Comparison of ENCODE assay signal across 8 cellular contexts in the genomic region with DNA sequence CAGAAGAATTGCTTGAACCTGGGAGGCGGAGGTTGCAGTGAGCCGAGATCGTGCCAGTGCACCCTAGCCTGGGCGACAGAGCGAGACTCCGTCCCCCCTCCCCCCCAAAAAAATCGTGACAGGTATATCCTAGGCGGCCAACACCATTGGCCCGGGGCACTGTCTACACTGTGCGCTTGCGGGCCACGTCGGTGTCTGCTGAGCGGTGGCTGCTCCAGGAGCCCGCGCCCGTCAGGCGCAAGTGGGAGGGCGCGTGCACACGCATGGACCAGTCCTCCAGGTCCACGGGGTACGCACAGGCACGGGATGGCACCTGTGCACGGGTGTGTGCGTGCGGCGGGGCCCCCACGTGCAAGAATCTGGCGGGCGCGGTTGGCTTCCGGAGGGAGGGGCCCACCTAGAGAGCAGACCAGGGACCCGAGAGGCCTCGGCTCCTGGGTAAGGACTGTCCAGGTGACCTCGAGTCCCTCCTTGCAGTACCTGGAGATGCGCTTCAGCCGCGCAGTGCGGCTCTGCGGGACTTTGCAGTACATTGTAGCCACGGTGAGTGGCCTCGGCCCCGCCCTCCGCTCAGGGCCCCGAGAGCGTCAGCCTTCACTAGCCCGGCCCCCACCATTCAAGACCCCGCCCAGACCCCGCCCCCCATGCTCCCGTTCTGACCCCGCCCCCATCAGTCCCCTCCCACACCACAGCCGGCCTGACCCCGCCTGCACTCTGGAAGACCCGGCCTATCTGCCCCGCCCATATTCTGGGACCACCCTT. TPM values are rescaled to one million over a fixed set of nuclear protein-coding genes. Genes with fewer than 3 reads are reported as not detected.
DNase-seq lines count a peak whose midpoint lies in the region; TF ChIP-seq lines count a peak whose summit lies in the region.

No MANE protein-coding gene starts in this region.

- peak overlapping the region; percentile 92 for H3K4me2 ChIP-seq in neural progenitor cell

- peaks cover 0 to 31% (median 6%) of the 10 kb centered on the region in 3 donors for H3K4me1 Mint-ChIP-seq in CD8-positive, alpha-beta memory T cell
- peaks cover 2% of the 10 kb centered on the region for H3K4me1 Mint-ChIP-seq in neural progenitor cell

- peak overlapping the region; percentile 95 for H2AFZ ChIP-seq in neural progenitor cell (replicated peaks)

- no peaks in the 10 kb centered on the region for H3K36me3 ChIP-seq in CD8-positive, alpha-beta memory T cell (ENCODE audit: insufficient read depth, low read length)
- H3K36me3 ChIP-seq in HUES48 (ENCODE audit: control insufficient read depth, insufficient read depth, low read length) (no peaks in the 10 kb centered on the region), neural progenitor cell (no peaks in the 10 kb centered on the region)

- H3K79me2 ChIP-seq in neural progenitor cell (ENCODE audit: low read depth): no peaks in the 10 kb centered on the region

- H3K4me1 ChIP-seq in CD8-positive, alpha-beta memory T cell (ENCODE audit: insufficient read depth, low read length): peaks cover 19% of the 10 kb centered on the region
- H3K4me1 ChIP-seq in HUES48 (ENCODE audit: control insufficient read depth, insufficient read depth, low read length): peaks cover 6% of the 10 kb centered on the region; the same call in 1 of the 2 replicates
- H3K4me1 ChIP-seq in neural progenitor cell: no peaks in the 10 kb centered on the region

- no peaks in the 10 kb centered on the region for H3K9me3 Mint-ChIP-seq in CD8-positive, alpha-beta memory T cell
- no peaks in the 10 kb centered on the region for H3K9me3 Mint-ChIP-seq in neural progenitor cell

- H3K9me3 ChIP-seq in CD8-positive, alpha-beta memory T cell (ENCODE audit: low read length): no peaks in the 10 kb centered on the region
- H3K9me3 ChIP-seq in HUES48 (ENCODE audit: control insufficient read depth, insufficient read depth, low read length): no peaks in the 10 kb centered on the region
- H3K9me3 ChIP-seq in neural progenitor cell (ENCODE audit: low read depth): no peaks in the 10 kb centered on the region

- POLR2A ChIA-PET in CD8-positive, alpha-beta memory T cell (lab: Charles Lee): no interaction called here

- peak overlapping the region; percentile 46 to 85 (median 77) for H3K4me3 Mint-ChIP-seq in CD8-positive, alpha-beta memory T cell
- H3K4me3 Mint-ChIP-seq in neural progenitor cell: peak overlapping the region; percentile 58

- no peaks in the 10 kb centered on the region for H3K27me3 ChIP-seq in CD8-positive, alpha-beta memory T cell (ENCODE audit: insufficient read depth, low read length, poor library complexity, severe bottlenecking)
- H3K27me3 ChIP-seq in HUES48 (ENCODE audit: control insufficient read depth, insufficient read depth, low read length) (peaks cover 6% of the 10 kb centered on the region), neural progenitor cell (peaks cover 52% of the 10 kb centered on the region)

- in situ Hi-C loops in KBM-7 (cut with MboI; ENCODE audit: low pct_unique_long_range_greater_than_20kb, low sequenced_read_pairs): no loop called here

- CTCF ChIA-PET in CD8-positive, alpha-beta memory T cell (lab: Charles Lee): interaction anchor here (4.2 kb wide), 1 partner anchor 14 kb away, joined by 21 read pairs; the partner anchor contains the start of gene RPL18A

- H3K27ac Mint-ChIP-seq in CD8-positive, alpha-beta memory T cell: peak overlapping the region in 3 of 8 donors; percentile 54 to 76 (median 73)
- H3K27ac Mint-ChIP-seq in neural progenitor cell: no peak overlapping the region

- H3K4me3 ChIP-seq in CD8-positive, alpha-beta memory T cell (ENCODE audit: low read length): peak overlapping the region; percentile 61
- peak overlapping the region; percentile 67 for H3K4me3 ChIP-seq in HUES48 (ENCODE audit: low read depth, low read length)
- peak overlapping the region; percentile 60 for H3K4me3 ChIP-seq in neural progenitor cell

- H4K20me1 ChIP-seq in neural progenitor cell (ENCODE audit: low read depth): no peaks in the 10 kb centered on the region

- TF ChIP-seq CTCF in neural progenitor cell (IDR thresholded peaks at IDR 0.05): no peak

- H3K36me3 Mint-ChIP-seq in CD8-positive, alpha-beta memory T cell: no peaks in the 10 kb centered on the region
- no peaks in the 10 kb centered on the region for H3K36me3 Mint-ChIP-seq in neural progenitor cell

- H3K9ac ChIP-seq in HUES48 (ENCODE audit: low read depth, low read length): 0 out of 2 replicates have a peak overlapping the region, but pooled peaks have one; percentile 35
- H3K9ac ChIP-seq in neural progenitor cell: no peak overlapping the region

- peak; percentile 47 to 75 (median 57) for DNase-seq in CD8-positive, alpha-beta memory T cell
- DNase-seq in UCSD-AML1 (lab: John Stamatoyannopoulos, UW; ENCODE audit: unreplicated experiment): peak; percentile 45
- DNase-seq in central memory CD4-positive, alpha-beta T cell: peak; percentile 69
- DNase-seq in neural progenitor cell (ENCODE audit: low spot score): peak; percentile 94
- DNase-seq in KBM-7: no peak
- no peak for DNase-seq in DMS79 treated with DMSO at 0.1 percent for 48 hours (lab: John Stamatoyannopoulos, UW)
- no peak for DNase-seq in HPDE6-E6E7 (ENCODE audit: extremely low spot score)

- no peak overlapping the region for H3K27ac ChIP-seq in CD8-positive, alpha-beta memory T cell (ENCODE audit: low read depth, low read length)
- no peak overlapping the region for H3K27ac ChIP-seq in HUES48 (ENCODE audit: low read depth, low read length)
- no peak overlapping the region for H3K27ac ChIP-seq in neural progenitor cell

- H3F3A ChIP-seq in neural progenitor cell (ENCODE audit: low read depth): peaks cover 5% of the 10 kb centered on the region

- H3K27me3 Mint-ChIP-seq in CD8-positive, alpha-beta memory T cell: peaks cover 0 to 3% of the 10 kb centered on the region in 2 donors
- H3K27me3 Mint-ChIP-seq in neural progenitor cell (ENCODE audit: insufficient read depth, low read depth): peaks cover 15% of the 10 kb centered on the region

RNA-seq across cellular contexts. Expression of gene SLC5A5, which starts 2.1 kb away (rescaled TPM):
- 1 to 10 TPM; 1.2 to 1.7 TPM for total RNA-seq in CD8-positive, alpha-beta memory T cell
- 0.33 TPM for polyA plus RNA-seq in CD8-positive, alpha-beta memory T cell
- total RNA-seq in neural progenitor cell (ENCODE audit: low replicate concordance): 0.37 and 0.51 TPM in 2 replicates

RNA-seq across cellular contexts. Expression of gene RPL18A, which starts 14.1 kb away (rescaled TPM):
- total RNA-seq in CD8-positive, alpha-beta memory T cell: 1,000 to 10,000 TPM; 3,114 to 3,151 TPM
- 3,296 TPM for polyA plus RNA-seq in CD8-positive, alpha-beta memory T cell
- 975 and 1,520 TPM in 2 replicates for total RNA-seq in neural progenitor cell (ENCODE audit: low replicate concordance)

RNA-seq across cellular contexts. Expression of gene JAK3, which starts 26.1 kb away (rescaled TPM):
- total RNA-seq in CD8-positive, alpha-beta memory T cell: 100 to 1,000 TPM; 119 to 125 TPM
- 84.0 TPM for polyA plus RNA-seq in CD8-positive, alpha-beta memory T cell
- 3.4 and 3.9 TPM in 2 replicates for total RNA-seq in neural progenitor cell (ENCODE audit: low replicate concordance)

RNA-seq across cellular contexts. Expression of gene INSL3, which starts 52.5 kb away (rescaled TPM):
- 1 to 10 TPM; 1.8 to 2.9 TPM for total RNA-seq in CD8-positive, alpha-beta memory T cell
- 2.6 TPM for polyA plus RNA-seq in CD8-positive, alpha-beta memory T cell
- total RNA-seq in neural progenitor cell (ENCODE audit: low replicate concordance): 0.37 TPM in 1 of 2 replicates, not detected in the other

RNA-seq across cellular contexts. Expression of gene CCDC124, which starts 59.0 kb away (rescaled TPM):
- total RNA-seq in CD8-positive, alpha-beta memory T cell: 100 to 1,000 TPM; 184 to 195 TPM
- 65.7 TPM for polyA plus RNA-seq in CD8-positive, alpha-beta memory T cell
- total RNA-seq in neural progenitor cell (ENCODE audit: low replicate concordance): 23.3 and 54.9 TPM in 2 replicates

Comparison
In these comparisons a context has a peak if more than half of its experiments do, and no peak if none do; other contexts are left out.
1. DNase-seq: peak in CD8-positive, alpha-beta memory T cell (5 of 5), UCSD-AML1 (single experiment), central memory CD4-positive, alpha-beta T cell (single experiment) and neural progenitor cell (single experiment); none in KBM-7 (single experiment), DMS79 treated with DMSO at 0.1 percent for 48 hours (single experiment) and HPDE6-E6E7 (single experiment).
2. RNA of gene JAK3, which starts 26.1 kb away (total RNA-seq): 119 to 125 TPM in CD8-positive, alpha-beta memory T cell; 3.4 to 3.9 TPM in neural progenitor cell; every median in the first group is over 10 times any median in the second.
3. Peak in every context shown above with its lines, with median percentiles within 50 percentile points of each other: H3K4me3 ChIP-seq.